8 cellular contexts compared by ENCODE assay signal in genomic region chr20:508364-508787, GRCh38. TPM values are rescaled to one million over a fixed set of nuclear protein-coding genes. Genes with fewer than 3 reads are reported as not detected.
DNase-seq lines count a peak whose midpoint lies in the region; ATAC-seq, FAIRE-seq and TF ChIP-seq lines count a peak whose summit lies in the region.
"Not testable (repeated sequence)": the region's sequence is repeated elsewhere in the genome, so short reads cannot be mapped to it uniquely, and the experiment has no call there.

No MANE protein-coding gene starts in this region.

- not testable (repeated sequence) for TF ChIP-seq POLR2A in endothelial cell of umbilical vein (IDR thresholded peaks at IDR 0.05; ENCODE audit: low read depth, low read length); thyroid gland (IDR thresholded peaks at IDR 0.05)

- not testable (repeated sequence) for FAIRE-seq in astrocyte (lab: Jason Lieb, UNC); endothelial cell of umbilical vein (lab: Jason Lieb, UNC)

- H3K4me3 Mint-ChIP-seq in T-helper 17 cell = not testable (repeated sequence)
- peak overlapping the region; percentile 35 for H3K4me3 Mint-ChIP-seq in astrocyte (ENCODE audit: unreplicated experiment)

- not testable (repeated sequence) for H3K4me1 ChIP-seq in astrocyte (ENCODE audit: insufficient read depth, low read length); endothelial cell of umbilical vein (ENCODE audit: control insufficient read depth, extremely low read depth, insufficient read depth, low read length)
- H3K4me1 ChIP-seq in liver (ENCODE audit: control insufficient read depth in 4 of 4, insufficient read depth in 4 of 4, low read length in 3 of 4) (peaks cover 12 to 34% (median 29%) of the 10 kb centered on the region in 4 donors), thyroid gland (peaks cover 29 to 38% of the 10 kb centered on the region in 2 donors)

- TF ChIP-seq RAD21 in liver (IDR thresholded peaks at IDR 0.05) = peak in 1 of 2 donors; percentile 19

- not testable (repeated sequence) for BruUV-seq in endothelial cell of umbilical vein (replicated peaks; lab: Mats Ljungman, UMichigan)

- not testable (repeated sequence) for H3K36me3 Mint-ChIP-seq in T-helper 17 cell (ENCODE audit: low read depth)
- H3K36me3 Mint-ChIP-seq in astrocyte (ENCODE audit: low read depth, unreplicated experiment) = peaks cover 17% of the 10 kb centered on the region

- DNase-seq in EL = peak; percentile 36
- peak; percentile 33 for DNase-seq in M059J (ENCODE audit: low read depth)
- DNase-seq in T-helper 17 cell; astrocyte (ENCODE audit: low read depth); Right ventricle myocardium superior: not testable (repeated sequence)
- peak; percentile 4 for DNase-seq in endothelial cell of umbilical vein (ENCODE audit: low read depth, low spot score)
- peak; percentile 8 to 12 for DNase-seq in thyroid gland

- ATAC-seq in T-helper 17 cell = not testable (repeated sequence)
- ATAC-seq in Right ventricle myocardium superior (ENCODE audit: poor library complexity) = peak; percentile 72

- not testable (repeated sequence) for H3K27ac ChIP-seq in astrocyte (ENCODE audit: low read depth, low read length); endothelial cell of umbilical vein (ENCODE audit: insufficient read depth, low read depth, low read length); liver (ENCODE audit: low read depth in 1 of 2, low read length in 2 of 2)
- H3K27ac ChIP-seq in thyroid gland = peak overlapping the region; percentile 42 to 54 (median 53)

- POLR2A ChIA-PET in endothelial cell of umbilical vein (lab: Charles Lee) = not testable (repeated sequence)

- not testable (repeated sequence) for H3K9ac ChIP-seq in astrocyte (ENCODE audit: low read length); endothelial cell of umbilical vein (replicated peaks; ENCODE audit: extremely low read depth, insufficient read depth, low read length); liver (ENCODE audit: low read depth in 1 of 2, low read length in 2 of 2)

- peaks cover 75% of the 10 kb centered on the region for H3K79me2 ChIP-seq in astrocyte (ENCODE audit: insufficient read depth, low read length)
- peaks cover 64% of the 10 kb centered on the region for H3K79me2 ChIP-seq in endothelial cell of umbilical vein (ENCODE audit: control insufficient read depth, insufficient read depth, low read length)

- H3K27me3 ChIP-seq in astrocyte (ENCODE audit: insufficient read depth, low read length); endothelial cell of umbilical vein (ENCODE audit: control insufficient read depth in 2 of 2, insufficient read depth in 2 of 2, low read length in 2 of 2); liver (ENCODE audit: control insufficient read depth in 4 of 4, insufficient read depth in 4 of 4, low read length in 3 of 4); thyroid gland: not testable (repeated sequence)

- H4K20me1 ChIP-seq in astrocyte (ENCODE audit: insufficient read depth, low read length) (peaks cover 71% of the 10 kb centered on the region), endothelial cell of umbilical vein (replicated peaks; ENCODE audit: control insufficient read depth, extremely low read depth, insufficient read depth, low read length) (peaks cover 10% of the 10 kb centered on the region)

- peaks cover 21% of the 10 kb centered on the region for H3K4me1 Mint-ChIP-seq in T-helper 17 cell
- H3K4me1 Mint-ChIP-seq in astrocyte (ENCODE audit: low read depth, unreplicated experiment) = peaks cover 43% of the 10 kb centered on the region

- not testable (repeated sequence) for H3K4me3 ChIP-seq in astrocyte (ENCODE audit: insufficient read depth, low read depth, low read length); endothelial cell of umbilical vein (replicated peaks in 1 of 3; ENCODE audit: insufficient read depth in 1 of 3, low read depth in 1 of 3, low read length in 3 of 3); liver (ENCODE audit: low read depth in 1 of 3, low read length in 3 of 3); thyroid gland (replicated peaks in 1 of 3)

- H3K36me3 ChIP-seq in astrocyte (ENCODE audit: insufficient read depth, low read length) (peaks cover 28% of the 10 kb centered on the region), liver (ENCODE audit: control insufficient read depth in 4 of 4, insufficient read depth in 3 of 4, low read depth in 1 of 4, low read length in 3 of 4) (peaks cover under 1 to 19% (median 5%) of the 10 kb centered on the region in 4 donors), thyroid gland (peaks cover 5 to 14% of the 10 kb centered on the region in 2 donors)
- not testable (repeated sequence) for H3K36me3 ChIP-seq in endothelial cell of umbilical vein (ENCODE audit: control insufficient read depth in 2 of 2, extremely low read depth in 1 of 2, insufficient read depth in 2 of 2, low read length in 2 of 2)

- intact Hi-C loops in endothelial cell of umbilical vein (cut with micrococcal nuclease); Right ventricle myocardium superior (cut with DNase I); thyroid gland (cut with DNase I): not testable (repeated sequence)

- not testable (repeated sequence) for H3K9me3 ChIP-seq in T-helper 17 cell (ENCODE audit: control insufficient read depth, low read length, poor library complexity, severe bottlenecking); astrocyte (ENCODE audit: insufficient read depth, low read depth, low read length); endothelial cell of umbilical vein (replicated peaks; ENCODE audit: control insufficient read depth, insufficient read depth, low read length); liver (ENCODE audit: control insufficient read depth in 4 of 4, low read length in 3 of 4); thyroid gland

- dilution Hi-C loops in endothelial cell of umbilical vein (cut with MboI; ENCODE audit: extremely low pct_ligation_motif_present, low sequenced_read_pairs) = not testable (repeated sequence)

- H3K9me1 ChIP-seq in endothelial cell of umbilical vein (replicated peaks; ENCODE audit: control insufficient read depth, extremely low read depth, insufficient read depth, low read length) = not testable (repeated sequence)

- not testable (repeated sequence) for H3K4me2 ChIP-seq in astrocyte (ENCODE audit: low read length); endothelial cell of umbilical vein (ENCODE audit: insufficient read depth, low read length)

- H3K9me3 Mint-ChIP-seq in astrocyte (ENCODE audit: unreplicated experiment) = not testable (repeated sequence)

- 25% methylated on average over 6 of the region's 6 CpGs for WGBS in liver
- 29 to 33% methylated on average over 6 of the region's 6 CpGs for WGBS in thyroid gland, 2 donors

- peak overlapping the region; percentile 29 for H3K27ac Mint-ChIP-seq in T-helper 17 cell
- peak overlapping the region; percentile 28 for H3K27ac Mint-ChIP-seq in astrocyte (ENCODE audit: unreplicated experiment)

- H3K27me3 Mint-ChIP-seq in T-helper 17 cell; astrocyte (ENCODE audit: low read depth, unreplicated experiment): not testable (repeated sequence)

- TF ChIP-seq CTCF in astrocyte (IDR thresholded peaks at IDR 0.05; ENCODE audit: insufficient read depth, low read depth, low read length); endothelial cell of umbilical vein (IDR thresholded peaks at IDR 0.05; ENCODE audit: extremely low read depth in 1 of 2, insufficient read depth in 1 of 2, low read depth in 1 of 2, low read length in 2 of 2); liver (IDR thresholded peaks at IDR 0.05; ENCODE audit: low read depth, low read length, missing input control); thyroid gland (IDR thresholded peaks at IDR 0.05): not testable (repeated sequence)

- CTCF ChIA-PET in endothelial cell of umbilical vein (lab: Charles Lee) = interaction anchor here (1.2 to 1.7 kb wide), 3 partner anchors 10 to 137 kb away, joined by 3 to 6 read pairs (median 5); no protein-coding TSS in a partner anchor

- not testable (repeated sequence) for H2AFZ ChIP-seq in astrocyte (ENCODE audit: low read depth, low read length); endothelial cell of umbilical vein (ENCODE audit: low read depth, low read length)

RNA-seq across cellular contexts. Expression of gene CSNK2A1, which starts 35.2 kb away (rescaled TPM):
- 146 and 269 TPM in 2 replicates for total RNA-seq in M059J (2014; rRNA removed; shearing (Covaris generic))
- 10 to 100 TPM; 63.8 to 69.0 TPM for total RNA-seq in T-helper 17 cell
- total RNA-seq in astrocyte = 226 and 237 TPM in 2 replicates
- total RNA-seq in endothelial cell of umbilical vein = 134 and 142 TPM in 2 replicates
- 57.0 and 68.4 TPM in 2 replicates for polyA plus RNA-seq in endothelial cell of umbilical vein
- polyA plus RNA-seq in endothelial cell of umbilical vein (2011; cell fraction: cytosol; rRNA removed) = 69.2 and 73.8 TPM in 2 replicates
- polyA plus RNA-seq in endothelial cell of umbilical vein (2011; cell fraction: nucleus; rRNA removed) = 79.0 and 89.1 TPM in 2 replicates
- polyA plus RNA-seq in endothelial cell of umbilical vein (2012) = 129 and 136 TPM in 2 replicates
- 165 and 182 TPM in 2 replicates for polyA minus RNA-seq in endothelial cell of umbilical vein
- polyA minus RNA-seq in endothelial cell of umbilical vein (2011; cell fraction: cytosol; rRNA and poly(A)+ RNA removed) = 39.4 TPM
- polyA minus RNA-seq in endothelial cell of umbilical vein (2011; cell fraction: nucleus; rRNA and poly(A)+ RNA removed) = 90.3 and 120 TPM in 2 replicates
- 103 TPM for total RNA-seq in Right ventricle myocardium superior
- total RNA-seq in liver = 10 to 100 TPM; 60.2 to 60.3 TPM
- polyA plus RNA-seq in liver = 10 to 100 TPM; 17.0 to 19.3 TPM
- total RNA-seq in thyroid gland = 100 to 1,000 TPM in 3 of 4 donors, 10 to 100 TPM in 1; 88.0 to 153 (median 105) TPM

RNA-seq across cellular contexts. Expression of gene TBC1D20, which starts 46.0 kb away (rescaled TPM):
- total RNA-seq in M059J (2014; rRNA removed; shearing (Covaris generic)) = 42.4 and 53.2 TPM in 2 replicates
- total RNA-seq in T-helper 17 cell (10 to 100 TPM; 20.6 to 29.4 TPM), astrocyte (40.6 and 44.8 TPM in 2 replicates), endothelial cell of umbilical vein (30.6 and 34.3 TPM in 2 replicates), Right ventricle myocardium superior (23.1 TPM), liver (10 to 100 TPM; 14.4 to 18.9 TPM), thyroid gland (10 to 100 TPM; 34.1 to 40.5 (median 35.6) TPM)
- polyA plus RNA-seq in endothelial cell of umbilical vein (33.3 and 36.1 TPM in 2 replicates), liver (1 to 10 TPM; 8.7 to 9.4 TPM)
- 25.9 and 27.9 TPM in 2 replicates for polyA plus RNA-seq in endothelial cell of umbilical vein (2011; cell fraction: cytosol; rRNA removed)
- 35.0 and 37.4 TPM in 2 replicates for polyA plus RNA-seq in endothelial cell of umbilical vein (2011; cell fraction: nucleus; rRNA removed)
- 22.1 and 24.7 TPM in 2 replicates for polyA plus RNA-seq in endothelial cell of umbilical vein (2012)
- 56.4 and 58.8 TPM in 2 replicates for polyA minus RNA-seq in endothelial cell of umbilical vein
- 9.3 TPM for polyA minus RNA-seq in endothelial cell of umbilical vein (2011; cell fraction: cytosol; rRNA and poly(A)+ RNA removed)
- 15.1 and 19.3 TPM in 2 replicates for polyA minus RNA-seq in endothelial cell of umbilical vein (2011; cell fraction: nucleus; rRNA and poly(A)+ RNA removed)
